35 cellular contexts compared by ENCODE assay signal in genomic region chr15:74349241-74349766, GRCh38. TPM values are rescaled to one million over a fixed set of nuclear protein-coding genes. Genes with fewer than 3 reads are reported as not detected.
"Had no signal": no experiment of that assay in that cellular context is flagged by ENCODE, and none has a peak within 500 bp of the region (broad histone marks: within the 10 kb centered on the region; RNA-seq: fewer than 3 reads in every experiment).

No MANE protein-coding gene starts in this region.

- H3K9me3 Mint-ChIP-seq: activated naive CD4-positive, alpha-beta T cell treated with anti-CD3 and anti-CD28 coated beads, Interleukin-2, amount 10 ng/mL, durations not matched to agents 7 days and 5 days; central memory CD8-positive, alpha-beta T cell had no signal

- H3K9me3 ChIP-seq: ascending aorta had no signal

- H3K27me3 ChIP-seq: ascending aorta, cardiac muscle cell had no signal

- H3K4me1 Mint-ChIP-seq: activated B cell treated with CpG ODN at 0.5 μM for 24 hours; activated naive CD4-positive, alpha-beta T cell treated with anti-CD3 and anti-CD28 coated beads, Interleukin-2, amount 10 ng/mL, durations not matched to agents 7 days and 5 days; central memory CD8-positive, alpha-beta T cell; T-cell had no signal

- H3K4me1 ChIP-seq: ascending aorta had no signal

- H3K36me3 ChIP-seq: ascending aorta, cardiac muscle cell had no signal

- H3K27ac Mint-ChIP-seq: activated B cell treated with CpG ODN at 0.5 μM for 24 hours; activated CD4-positive, alpha-beta memory T cell treated with anti-CD3 and anti-CD28 coated beads for 36 hours; activated naive CD4-positive, alpha-beta T cell treated with anti-CD3 and anti-CD28 coated beads, Interleukin-2, amount 10 ng/mL, durations not matched to agents 7 days and 5 days; activated naive CD8-positive, alpha-beta T cell treated with anti-CD3 and anti-CD28 coated beads for 36 hours; T-cell had no signal

- H3K4me3 ChIP-seq: ascending aorta, cardiac muscle cell, K562, PC-9 had no signal

- H3K4me3 Mint-ChIP-seq: activated B cell treated with CpG ODN at 0.5 μM for 24 hours; activated CD4-positive, alpha-beta memory T cell treated with anti-CD3 and anti-CD28 coated beads for 36 hours; activated naive CD4-positive, alpha-beta T cell treated with anti-CD3 and anti-CD28 coated beads, Interleukin-2, amount 10 ng/mL, durations not matched to agents 7 days and 5 days; activated naive CD8-positive, alpha-beta T cell treated with anti-CD3 and anti-CD28 coated beads for 36 hours; activated T-cell treated with anti-CD3 and anti-CD28 coated beads, Interleukin-2, amount 50 U/mL, for 4 hours; central memory CD8-positive, alpha-beta T cell; T-cell had no signal

- H3K27ac ChIP-seq: ascending aorta, cardiac muscle cell, PC-9, RWPE1, VCaP had no signal

- DNase-seq: activated B cell treated with CpG ODN at 0.5 μM for 24 hours; activated CD4-positive, alpha-beta memory T cell treated with anti-CD3 and anti-CD28 coated beads for 36 hours; activated CD4-positive, alpha-beta T cell treated with anti-CD3 and anti-CD28 coated beads for 4 hours; activated CD4-positive, alpha-beta T cell treated with anti-CD3 and anti-CD28 coated beads, Interleukin-2, amount 50 U/mL, for 1 hour; activated CD4-positive, CD25-positive, alpha-beta regulatory T cell treated with anti-CD3 and anti-CD28 coated beads, Interleukin-2, amount 50 U/mL, for 72 hours; activated CD8-positive, alpha-beta memory T cell treated with anti-CD3 and anti-CD28 coated beads, Interleukin-2, amount 50 U/mL, for 4 hours; activated effector memory CD4-positive, alpha-beta T cell treated with Interleukin-2 at 50 U/mL for 16 hours; activated naive CD4-positive, alpha-beta T cell treated with anti-CD3 and anti-CD28 coated beads, Interleukin-2, amount 10 ng/mL, durations not matched to agents 7 days and 5 days; activated naive CD8-positive, alpha-beta T cell treated with anti-CD3 and anti-CD28 coated beads for 36 hours; activated T-cell treated with anti-CD3 and anti-CD28 coated beads for 4 hours; activated T-cell treated with anti-CD3 and anti-CD28 coated beads, Interleukin-2, amount 50 U/mL, for 4 hours; amygdala; NCI-H1105; NCI-H1694; NCI-H1930; NCI-H2081 treated with DMSO at 0.1 percent for 48 hours; NCI-H446; NCI-H510A treated with DMSO at 0.1 percent for 48 hours; NCI-H526 treated with DMSO at 0.1 percent for 48 hours; NCI-H82; NK-92 treated with Interleukin-12 subunit alpha and Interleukin-12 subunit beta, amount 100 ng/mL, for 24 hours; PC-9; SIG-M5; T-cell; T-helper 2 cell; T-helper 9 cell had no signal

- H3K27me3 Mint-ChIP-seq: activated CD4-positive, alpha-beta memory T cell treated with anti-CD3 and anti-CD28 coated beads for 36 hours had no signal

- ATAC-seq: activated T-cell treated with anti-CD3 and anti-CD28 coated beads, Interleukin-2, amount 50 U/mL, for 4 hours; K562; Right ventricle myocardium inferior; SK-N-SH treated with all-trans-retinoic acid at 6 μM for 48 hours; T-cell had no signal

- H3K36me3 Mint-ChIP-seq: activated CD4-positive, alpha-beta memory T cell treated with anti-CD3 and anti-CD28 coated beads for 36 hours; activated naive CD4-positive, alpha-beta T cell treated with anti-CD3 and anti-CD28 coated beads, Interleukin-2, amount 10 ng/mL, durations not matched to agents 7 days and 5 days; T-cell had no signal

RNA-seq across cellular contexts. Expression of gene CYP11A1, which starts 18.1 kb away (rescaled TPM):
- total RNA-seq: activated B cell treated with CpG ODN at 0.5 μM for 24 hours, SK-MEL-5 had no signal
